21 cellular contexts compared by ENCODE assay signal in genomic region chr14:95901014-95901413, GRCh38. TPM values are rescaled to one million over a fixed set of nuclear protein-coding genes. Genes with fewer than 3 reads are reported as not detected.
DNase-seq lines count a peak whose midpoint lies in the region; ATAC-seq, FAIRE-seq and TF ChIP-seq lines count a peak whose summit lies in the region.
"Had no signal": no experiment of that assay in that cellular context is flagged by ENCODE, and none has a peak within 500 bp of the region (broad histone marks: within the 10 kb centered on the region; RNA-seq: fewer than 3 reads in every experiment).

No MANE protein-coding gene starts in this region.

- H3K4me1 ChIP-seq in BLaER1 treated with 17β-estradiol and CSF1 and Interleukin-3, amounts not matched to agents 10 nM and 100 nM, result peaks cover 21 to 64% (median 53%) of the 10 kb centered on the region in 10 experiments; a peak in 19 of 20 replicates
- H3K4me1 ChIP-seq in ovary (ENCODE audit: insufficient read depth), result no peaks in the 10 kb centered on the region
- H3K4me1 ChIP-seq: Caco-2 had no signal

- H3K4me3 ChIP-seq in BLaER1 treated with 17β-estradiol and CSF1 and Interleukin-3, amounts not matched to agents 10 nM and 100 nM, result no peak overlapping the region
- H3K4me3 ChIP-seq in fibroblast of the aortic adventitia (ENCODE audit: low read depth, low read length) (no peak overlapping the region), ovary (no peak overlapping the region)
- H3K4me3 ChIP-seq: sigmoid colon had no signal

- TF ChIP-seq CTCF in fibroblast of the aortic adventitia (IDR thresholded peaks at IDR 0.05; ENCODE audit: insufficient read depth, low read length) (no peak), ovary (IDR thresholded peaks at IDR 0.05) (no peak)

- peak overlapping the region in 1 of 11 experiments; percentile 32; a peak in 2 of 22 replicates for H3K9ac ChIP-seq in BLaER1 treated with 17β-estradiol and CSF1 and Interleukin-3, amounts not matched to agents 10 nM and 100 nM

- FAIRE-seq in H54 (lab: Jason Lieb, UNC), result peak; percentile 75
- FAIRE-seq: frontal cortex had no signal

- no peak for TF ChIP-seq POLR2A in H54 (IDR thresholded peaks at IDR 0.05; ENCODE audit: low read depth, low read length)
- no peak for TF ChIP-seq POLR2A in ovary (IDR thresholded peaks at IDR 0.05)

- no peaks in the 10 kb centered on the region for H4K20me1 ChIP-seq in BLaER1 treated with 17β-estradiol and CSF1 and Interleukin-3, amounts not matched to agents 10 nM and 100 nM

- ATAC-seq in HG03354 (IDR thresholded peaks at IDR 0.05; ENCODE audit: poor library complexity, severe bottlenecking, unreplicated experiment) (no peak), GM19467 (IDR thresholded peaks at IDR 0.05; ENCODE audit: unreplicated experiment) (no peak)
- ATAC-seq: activated CD8-positive, alpha-beta memory T cell treated with anti-CD3 and anti-CD28 coated beads, Interleukin-2, amount 10 ng/mL, durations not matched to agents 7 days and 5 days had no signal

- no peak overlapping the region; a peak in 1 of 22 replicates for H3K27ac ChIP-seq in BLaER1 treated with 17β-estradiol and CSF1 and Interleukin-3, amounts not matched to agents 10 nM and 100 nM
- H3K27ac ChIP-seq in ovary, result no peak overlapping the region
- H3K27ac ChIP-seq: sigmoid colon had no signal

- WGBS in ovary, 3 donors, result 49 to 54% (median 49%) methylated on average over 6 of the region's 6 CpGs

- peak overlapping the region; percentile 49 to 95 (median 80) for H3K4me2 ChIP-seq in BLaER1 treated with 17β-estradiol and CSF1 and Interleukin-3, amounts not matched to agents 10 nM and 100 nM

- H3K36me3 ChIP-seq in BLaER1 treated with 17β-estradiol and CSF1 and Interleukin-3, amounts not matched to agents 10 nM and 100 nM, result no peaks in the 10 kb centered on the region
- H3K36me3 ChIP-seq in ovary, result no peaks in the 10 kb centered on the region
- H3K36me3 ChIP-seq: sigmoid colon had no signal

- intact Hi-C loops in ovary (cut with DNase I), result no loop called here

- DNase-seq in H54 (ENCODE audit: insufficient read length, low spot score) (peak; percentile 41), RPMI8226 (peak; percentile 8), fibroblast of the aortic adventitia (ENCODE audit: low read depth) (peak; percentile 27), ovary (no peak), NCI-H1092 (lab: John Stamatoyannopoulos, UW) (no peak)
- DNase-seq: activated CD4-positive, alpha-beta T cell treated with anti-CD3 and anti-CD28 coated beads for 4 hours; activated CD8-positive, alpha-beta memory T cell treated with anti-CD3 and anti-CD28 coated beads, Interleukin-2, amount 10 ng/mL, durations not matched to agents 7 days and 5 days; Caco-2; Karpas-422; NCI-H1417 treated with DMSO at 0.1 percent for 48 hours; NCI-H2171; posterior cingulate gyrus; sigmoid colon; stimulated activated naive CD4-positive, alpha-beta T cell; trophoblast cell had no signal

- H3K27me3 ChIP-seq in BLaER1 treated with 17β-estradiol and CSF1 and Interleukin-3, amounts not matched to agents 10 nM and 100 nM, result no peaks in the 10 kb centered on the region
- H3K27me3 ChIP-seq in ovary, result no peaks in the 10 kb centered on the region
- H3K27me3 ChIP-seq: sigmoid colon had no signal

- H3K9me3 ChIP-seq in BLaER1 treated with 17β-estradiol and CSF1 and Interleukin-3, amounts not matched to agents 10 nM and 100 nM (replicated peaks in 1 of 11), result peaks cover 0 to 9% (median 6%) of the 10 kb centered on the region in 11 experiments; a peak in 8 of 22 replicates
- no peaks in the 10 kb centered on the region for H3K9me3 ChIP-seq in ovary
- H3K9me3 ChIP-seq: Caco-2, sigmoid colon had no signal

- TF ChIP-seq EP300 in ovary (IDR thresholded peaks at IDR 0.05), result no peak

RNA-seq across cellular contexts. Expression of gene TUNAR, which starts 24.4 kb away (rescaled TPM):
- total RNA-seq in fibroblast of the aortic adventitia (ENCODE audit: low replicate concordance) (not detected in 2 replicates), ovary (10 to 100 TPM in 1 of 7 donors, 1 to 10 TPM in 1, under 1 TPM in 4, not detected in 1; 0.25 to 10.6 (median 0.74) TPM)
- under 1 TPM; 0.06 to 0.37 TPM for polyA plus RNA-seq in ovary
- total RNA-seq: activated CD8-positive, alpha-beta memory T cell treated with anti-CD3 and anti-CD28 coated beads, Interleukin-2, amount 10 ng/mL, durations not matched to agents 7 days and 5 days; Caco-2; dermis microvascular lymphatic vessel endothelial cell; mesenteric fat pad; sigmoid colon had no signal

Comparison
In these comparisons a context has a peak if more than half of its experiments do, and no peak if none do; other contexts are left out.
1. DNase-seq: peak in H54 (single experiment), RPMI8226 (single experiment) and fibroblast of the aortic adventitia (single experiment); none in ovary (0 of 5) and NCI-H1092 (single experiment).